In the genomic region with DNA sequence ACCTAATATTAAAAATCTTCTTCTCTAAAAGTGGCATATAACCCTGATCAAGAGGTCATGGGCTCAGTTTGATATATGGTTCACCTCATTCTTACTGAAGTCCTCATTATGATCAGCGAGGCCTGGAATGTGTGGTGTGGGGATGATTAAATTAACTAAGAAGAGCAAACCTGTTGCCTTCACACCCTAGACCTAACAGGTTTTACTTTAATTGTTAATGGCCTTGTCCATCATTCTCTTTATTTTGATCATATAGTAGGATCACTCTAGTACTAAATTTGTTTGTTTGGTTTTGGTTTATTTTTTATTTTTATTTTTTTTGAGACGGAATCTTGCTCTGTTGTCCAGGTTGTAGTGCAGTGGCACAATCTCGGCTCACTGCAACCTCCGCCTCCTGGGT, we compare ENCODE assay signal across 37 cellular contexts.
"Had no signal": no experiment of that assay in that cellular context is flagged by ENCODE, and none has a peak within 500 bp of the region (broad histone marks: within the 10 kb centered on the region; RNA-seq: fewer than 3 reads in every experiment).

No MANE protein-coding gene starts in this region.

- H3K9me3 Mint-ChIP-seq: activated naive CD4-positive, alpha-beta T cell treated with anti-CD3 and anti-CD28 coated beads for 36 hours; activated naive CD4-positive, alpha-beta T cell treated with anti-CD3 and anti-CD28 coated beads, Interleukin-2, amount 10 ng/mL, durations not matched to agents 7 days and 5 days; activated naive CD4-positive, alpha-beta T cell treated with anti-CD3 and anti-CD28 coated beads, Interleukin-2, amount 50 U/mL, for 24 hours; activated naive CD4-positive, alpha-beta T cell treated with anti-CD3 and anti-CD28 coated beads, Interleukin-2, amount 50 U/mL, for 72 hours; activated naive CD8-positive, alpha-beta T cell treated with anti-CD3 and anti-CD28 coated beads for 36 hours; activated naive CD8-positive, alpha-beta T cell treated with anti-CD3 and anti-CD28 coated beads, Interleukin-2, amount 10 ng/mL, durations not matched to agents 7 days and 5 days; activated naive CD8-positive, alpha-beta T cell treated with anti-CD3 and anti-CD28 coated beads, Interleukin-2, amount 50 U/mL, for 24 hours; activated T-cell treated with anti-CD3 and anti-CD28 coated beads, Interleukin-2, amount 50 U/mL, for 24 hours; activated T-cell treated with anti-CD3 and anti-CD28 coated beads, Interleukin-2, amount 50 U/mL, for 4 hours; activated T-cell treated with anti-CD3 and anti-CD28 coated beads, Interleukin-2, amount 50 U/mL, for 72 hours; activated T-helper 1 cell treated with anti-CD3 and anti-CD28 coated beads, Interleukin-12 subunit alpha, Interleukin-12 subunit beta, Interleukin-2, Interleukin-4 antibody, amounts not matched to agents 30 ng/mL and 10 ng/mL and 1 ng/mL, durations not matched to agents 14 hours and 24 hours and 36 hours; activated T-helper 17 cell treated with anti-CD3 and anti-CD28 coated beads, Interleukin-2, amount 50 U/mL, for 72 hours; activated T-helper 2 cell treated with anti-CD3 and anti-CD28 coated beads, Interferon-gamma antibody, Interleukin-2, Interleukin-4, amounts not matched to agents 10 μg/mL and 5 μg/mL and 100 μg/mL, durations not matched to agents 14 hours and 24 hours and 36 hours; brain; central memory CD8-positive, alpha-beta T cell had no signal

- H3K4me3 ChIP-seq: adrenal gland, ascending aorta, body of pancreas, breast epithelium, cardiac muscle cell had no signal

- DNase-seq: activated effector memory CD4-positive, alpha-beta T cell treated with anti-CD3 and anti-CD28 coated beads, Interleukin-2, amount 50 U/mL, for 16 hours; activated effector memory CD4-positive, alpha-beta T cell treated with Interleukin-2 at 50 U/mL for 16 hours; activated gamma-delta T cell; activated gamma-delta T cell treated with Interleukin-2 at 50 U/mL for 16 hours; activated naive CD4-positive, alpha-beta T cell; activated naive CD4-positive, alpha-beta T cell treated with anti-CD3 and anti-CD28 coated beads for 36 hours; activated naive CD4-positive, alpha-beta T cell treated with anti-CD3 and anti-CD28 coated beads, Interleukin-2, amount 10 ng/mL, durations not matched to agents 7 days and 5 days; activated naive CD4-positive, alpha-beta T cell treated with anti-CD3 and anti-CD28 coated beads, Interleukin-2, amount 50 U/mL, for 16 hours; activated naive CD4-positive, alpha-beta T cell treated with Interleukin-2 at 50 U/mL for 16 hours; activated naive CD8-positive, alpha-beta T cell treated with anti-CD3 and anti-CD28 coated beads for 36 hours; activated naive CD8-positive, alpha-beta T cell treated with anti-CD3 and anti-CD28 coated beads, Interleukin-2, amount 10 ng/mL, durations not matched to agents 7 days and 5 days; activated naive CD8-positive, alpha-beta T cell treated with anti-CD3 and anti-CD28 coated beads, Interleukin-2, amount 50 U/mL, for 24 hours; activated T-cell treated with anti-CD3 and anti-CD28 coated beads, Interleukin-2, amount 50 U/mL, for 24 hours; activated T-cell treated with anti-CD3 and anti-CD28 coated beads, Interleukin-2, amount 50 U/mL, for 4 hours; activated T-cell treated with anti-CD3 and anti-CD28 coated beads, Interleukin-2, amount 50 U/mL, for 48 hours; activated T-cell treated with anti-CD3 and anti-CD28 coated beads, Interleukin-2, amount 50 U/mL, for 72 hours; adrenal gland; amniotic stem cell; amygdala; anterior cingulate cortex; aorta; body of pancreas; brain microvascular endothelial cell; caudate nucleus; central memory CD4-positive, alpha-beta T cell; cerebellar nuclear complex had no signal

- H3K9me3 ChIP-seq: adrenal gland, ascending aorta, body of pancreas, breast epithelium had no signal

- H3K4me1 Mint-ChIP-seq: activated naive CD4-positive, alpha-beta T cell treated with anti-CD3 and anti-CD28 coated beads, Interleukin-2, amount 10 ng/mL, durations not matched to agents 7 days and 5 days; activated naive CD4-positive, alpha-beta T cell treated with anti-CD3 and anti-CD28 coated beads, Interleukin-2, amount 50 U/mL, for 24 hours; activated naive CD8-positive, alpha-beta T cell treated with anti-CD3 and anti-CD28 coated beads, Interleukin-2, amount 10 ng/mL, durations not matched to agents 7 days and 5 days; activated naive CD8-positive, alpha-beta T cell treated with anti-CD3 and anti-CD28 coated beads, Interleukin-2, amount 50 U/mL, for 24 hours; activated T-helper 17 cell treated with anti-CD3 and anti-CD28 coated beads, Interleukin-2, amount 50 U/mL, for 72 hours; central memory CD8-positive, alpha-beta T cell had no signal

- H3K4me1 ChIP-seq: breast epithelium had no signal

- H3K27ac Mint-ChIP-seq: activated naive CD4-positive, alpha-beta T cell treated with anti-CD3 and anti-CD28 coated beads for 36 hours; activated naive CD4-positive, alpha-beta T cell treated with anti-CD3 and anti-CD28 coated beads, Interleukin-2, amount 10 ng/mL, durations not matched to agents 7 days and 5 days; activated naive CD4-positive, alpha-beta T cell treated with anti-CD3 and anti-CD28 coated beads, Interleukin-2, amount 50 U/mL, for 24 hours; activated naive CD4-positive, alpha-beta T cell treated with anti-CD3 and anti-CD28 coated beads, Interleukin-2, amount 50 U/mL, for 72 hours; activated naive CD8-positive, alpha-beta T cell; activated naive CD8-positive, alpha-beta T cell treated with anti-CD3 and anti-CD28 coated beads for 36 hours; activated naive CD8-positive, alpha-beta T cell treated with anti-CD3 and anti-CD28 coated beads, Interleukin-2, amount 10 ng/mL, durations not matched to agents 7 days and 5 days; activated naive CD8-positive, alpha-beta T cell treated with anti-CD3 and anti-CD28 coated beads, Interleukin-2, amount 50 U/mL, for 24 hours; activated T-cell treated with anti-CD3 and anti-CD28 coated beads, Interleukin-2, amount 50 U/mL, for 24 hours; activated T-cell treated with anti-CD3 and anti-CD28 coated beads, Interleukin-2, amount 50 U/mL, for 72 hours; activated T-helper 1 cell treated with anti-CD3 and anti-CD28 coated beads, Interleukin-12 subunit alpha, Interleukin-12 subunit beta, Interleukin-2, Interleukin-4 antibody, amounts not matched to agents 30 ng/mL and 10 ng/mL and 1 ng/mL, durations not matched to agents 14 hours and 24 hours and 36 hours; activated T-helper 17 cell treated with anti-CD3 and anti-CD28 coated beads, Interleukin-2, amount 50 U/mL, for 72 hours; activated T-helper 2 cell treated with anti-CD3 and anti-CD28 coated beads, Interferon-gamma antibody, Interleukin-2, Interleukin-4, amounts not matched to agents 10 μg/mL and 5 μg/mL and 100 μg/mL, durations not matched to agents 14 hours and 24 hours and 36 hours had no signal

- H3K4me3 Mint-ChIP-seq: activated naive CD4-positive, alpha-beta T cell treated with anti-CD3 and anti-CD28 coated beads for 36 hours; activated naive CD4-positive, alpha-beta T cell treated with anti-CD3 and anti-CD28 coated beads, Interleukin-2, amount 10 ng/mL, durations not matched to agents 7 days and 5 days; activated naive CD4-positive, alpha-beta T cell treated with anti-CD3 and anti-CD28 coated beads, Interleukin-2, amount 50 U/mL, for 24 hours; activated naive CD8-positive, alpha-beta T cell; activated naive CD8-positive, alpha-beta T cell treated with anti-CD3 and anti-CD28 coated beads for 36 hours; activated naive CD8-positive, alpha-beta T cell treated with anti-CD3 and anti-CD28 coated beads, Interleukin-2, amount 10 ng/mL, durations not matched to agents 7 days and 5 days; activated naive CD8-positive, alpha-beta T cell treated with anti-CD3 and anti-CD28 coated beads, Interleukin-2, amount 50 U/mL, for 24 hours; activated T-cell treated with anti-CD3 and anti-CD28 coated beads, Interleukin-2, amount 50 U/mL, for 24 hours; activated T-cell treated with anti-CD3 and anti-CD28 coated beads, Interleukin-2, amount 50 U/mL, for 4 hours; activated T-cell treated with anti-CD3 and anti-CD28 coated beads, Interleukin-2, amount 50 U/mL, for 72 hours; activated T-helper 1 cell treated with anti-CD3 and anti-CD28 coated beads, Interleukin-12 subunit alpha, Interleukin-12 subunit beta, Interleukin-2, Interleukin-4 antibody, amounts not matched to agents 30 ng/mL and 10 ng/mL and 1 ng/mL, durations not matched to agents 14 hours and 24 hours and 36 hours; activated T-helper 17 cell treated with anti-CD3 and anti-CD28 coated beads, Interleukin-2, amount 50 U/mL, for 72 hours; brain; central memory CD8-positive, alpha-beta T cell had no signal

- H3K27ac ChIP-seq: adrenal gland, ascending aorta, body of pancreas, brain microvascular endothelial cell, breast epithelium had no signal

- H3K27me3 Mint-ChIP-seq: activated naive CD4-positive, alpha-beta T cell treated with anti-CD3 and anti-CD28 coated beads, Interleukin-2, amount 10 ng/mL, durations not matched to agents 7 days and 5 days; activated naive CD4-positive, alpha-beta T cell treated with anti-CD3 and anti-CD28 coated beads, Interleukin-2, amount 50 U/mL, for 24 hours; activated naive CD8-positive, alpha-beta T cell; activated naive CD8-positive, alpha-beta T cell treated with anti-CD3 and anti-CD28 coated beads for 36 hours; activated naive CD8-positive, alpha-beta T cell treated with anti-CD3 and anti-CD28 coated beads, Interleukin-2, amount 10 ng/mL, durations not matched to agents 7 days and 5 days; activated naive CD8-positive, alpha-beta T cell treated with anti-CD3 and anti-CD28 coated beads, Interleukin-2, amount 50 U/mL, for 24 hours; activated T-cell treated with anti-CD3 and anti-CD28 coated beads, Interleukin-2, amount 50 U/mL, for 24 hours; activated T-helper 17 cell treated with anti-CD3 and anti-CD28 coated beads, Interleukin-2, amount 50 U/mL, for 72 hours; brain; central memory CD8-positive, alpha-beta T cell had no signal
